In genomic region chr3:190183121-190183520, GRCh38 we compare ENCODE assay signal across 8 cellular contexts.
DNase-seq lines count a peak whose midpoint lies in the region; TF ChIP-seq lines count a peak whose summit lies in the region.

No MANE protein-coding gene starts in this region.

- no peaks in the 10 kb centered on the region for H3K36me3 ChIP-seq in SJSA1

- no peaks in the 10 kb centered on the region for H3K9me3 ChIP-seq in SJSA1 (replicated peaks)

- H3K27me3 ChIP-seq in SJSA1 (replicated peaks), result no peaks in the 10 kb centered on the region

- DNase-seq in GM13976 (ENCODE audit: low spot score) (peak; percentile 54), SJSA1 (ENCODE audit: low read depth in 1 of 2, low spot score in 2 of 2) (peak; percentile 84 to 91), globus pallidus (ENCODE audit: low spot score) (peak; percentile 53), HPDE6-E6E7 (ENCODE audit: extremely low spot score) (no peak), amniotic stem cell (lab: John Stamatoyannopoulos, UW) (no peak), DMS79 treated with DMSO at 0.1 percent for 48 hours (lab: John Stamatoyannopoulos, UW) (no peak), DMS 273 treated with DMSO at 0.1 percent for 48 hours (lab: John Stamatoyannopoulos, UW) (no peak)

- H3K4me3 ChIP-seq in SJSA1, result no peak overlapping the region

- H3K27ac ChIP-seq in 22Rv1 (peak overlapping the region; percentile 7; the same call in 1 of the 2 replicates), SJSA1 (peak overlapping the region; percentile 98)

- TF ChIP-seq CTCF in 22Rv1 (IDR thresholded peaks at IDR 0.05), result no peak
- TF ChIP-seq CTCF in GM13976 (IDR thresholded peaks at IDR 0.05; ENCODE audit: borderline replicate concordance, control extremely low read depth, extremely low read depth, insufficient read depth, missing control alignments), result no peak

- in situ Hi-C loops in GM13976 (cut with MboI; ENCODE audit: low sequenced_read_pairs, unreplicated experiment), result no loop called here

- peaks cover 74% of the 10 kb centered on the region for H3K4me1 ChIP-seq in SJSA1 (replicated peaks)

Comparison
In these comparisons a context has a peak if more than half of its experiments do, and no peak if none do; other contexts are left out.
1. DNase-seq: peak in GM13976 (single experiment), SJSA1 (2 of 2) and globus pallidus (single experiment); none in HPDE6-E6E7 (single experiment), amniotic stem cell (single experiment), DMS79 treated with DMSO at 0.1 percent for 48 hours (single experiment) and DMS 273 treated with DMSO at 0.1 percent for 48 hours (single experiment).